1 cellular context compared by ENCODE assay signal in the genomic region with DNA sequence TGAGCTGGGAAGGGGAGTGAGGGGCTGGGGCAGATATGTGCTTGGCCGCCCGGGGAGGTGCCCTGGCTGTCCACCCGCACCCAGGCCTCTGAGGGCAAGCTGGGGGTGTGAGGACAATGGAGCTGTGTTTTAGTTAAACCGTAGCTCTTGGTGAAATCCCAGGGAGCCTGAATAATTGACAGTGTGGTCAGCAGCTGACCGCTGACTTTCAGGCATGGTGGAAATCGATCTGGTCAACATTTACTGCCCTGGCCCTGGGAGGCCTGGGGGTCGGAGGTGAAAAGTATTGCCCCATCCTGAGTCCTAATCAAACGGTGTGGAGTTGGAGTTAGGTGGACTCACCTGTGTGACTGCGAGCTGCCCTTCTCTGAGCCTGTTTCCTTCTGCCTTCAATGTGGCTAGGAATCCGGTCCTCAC.
TF ChIP-seq lines count a peak whose summit lies in the region.

No MANE protein-coding gene starts in this region.

TF ChIP-seq in HepG2, 621 proteins besides CTCF, POLR2A, EP300 and RAD21 (continued from another document and continues in another):
- TF ChIP-seq, protein P1, sequence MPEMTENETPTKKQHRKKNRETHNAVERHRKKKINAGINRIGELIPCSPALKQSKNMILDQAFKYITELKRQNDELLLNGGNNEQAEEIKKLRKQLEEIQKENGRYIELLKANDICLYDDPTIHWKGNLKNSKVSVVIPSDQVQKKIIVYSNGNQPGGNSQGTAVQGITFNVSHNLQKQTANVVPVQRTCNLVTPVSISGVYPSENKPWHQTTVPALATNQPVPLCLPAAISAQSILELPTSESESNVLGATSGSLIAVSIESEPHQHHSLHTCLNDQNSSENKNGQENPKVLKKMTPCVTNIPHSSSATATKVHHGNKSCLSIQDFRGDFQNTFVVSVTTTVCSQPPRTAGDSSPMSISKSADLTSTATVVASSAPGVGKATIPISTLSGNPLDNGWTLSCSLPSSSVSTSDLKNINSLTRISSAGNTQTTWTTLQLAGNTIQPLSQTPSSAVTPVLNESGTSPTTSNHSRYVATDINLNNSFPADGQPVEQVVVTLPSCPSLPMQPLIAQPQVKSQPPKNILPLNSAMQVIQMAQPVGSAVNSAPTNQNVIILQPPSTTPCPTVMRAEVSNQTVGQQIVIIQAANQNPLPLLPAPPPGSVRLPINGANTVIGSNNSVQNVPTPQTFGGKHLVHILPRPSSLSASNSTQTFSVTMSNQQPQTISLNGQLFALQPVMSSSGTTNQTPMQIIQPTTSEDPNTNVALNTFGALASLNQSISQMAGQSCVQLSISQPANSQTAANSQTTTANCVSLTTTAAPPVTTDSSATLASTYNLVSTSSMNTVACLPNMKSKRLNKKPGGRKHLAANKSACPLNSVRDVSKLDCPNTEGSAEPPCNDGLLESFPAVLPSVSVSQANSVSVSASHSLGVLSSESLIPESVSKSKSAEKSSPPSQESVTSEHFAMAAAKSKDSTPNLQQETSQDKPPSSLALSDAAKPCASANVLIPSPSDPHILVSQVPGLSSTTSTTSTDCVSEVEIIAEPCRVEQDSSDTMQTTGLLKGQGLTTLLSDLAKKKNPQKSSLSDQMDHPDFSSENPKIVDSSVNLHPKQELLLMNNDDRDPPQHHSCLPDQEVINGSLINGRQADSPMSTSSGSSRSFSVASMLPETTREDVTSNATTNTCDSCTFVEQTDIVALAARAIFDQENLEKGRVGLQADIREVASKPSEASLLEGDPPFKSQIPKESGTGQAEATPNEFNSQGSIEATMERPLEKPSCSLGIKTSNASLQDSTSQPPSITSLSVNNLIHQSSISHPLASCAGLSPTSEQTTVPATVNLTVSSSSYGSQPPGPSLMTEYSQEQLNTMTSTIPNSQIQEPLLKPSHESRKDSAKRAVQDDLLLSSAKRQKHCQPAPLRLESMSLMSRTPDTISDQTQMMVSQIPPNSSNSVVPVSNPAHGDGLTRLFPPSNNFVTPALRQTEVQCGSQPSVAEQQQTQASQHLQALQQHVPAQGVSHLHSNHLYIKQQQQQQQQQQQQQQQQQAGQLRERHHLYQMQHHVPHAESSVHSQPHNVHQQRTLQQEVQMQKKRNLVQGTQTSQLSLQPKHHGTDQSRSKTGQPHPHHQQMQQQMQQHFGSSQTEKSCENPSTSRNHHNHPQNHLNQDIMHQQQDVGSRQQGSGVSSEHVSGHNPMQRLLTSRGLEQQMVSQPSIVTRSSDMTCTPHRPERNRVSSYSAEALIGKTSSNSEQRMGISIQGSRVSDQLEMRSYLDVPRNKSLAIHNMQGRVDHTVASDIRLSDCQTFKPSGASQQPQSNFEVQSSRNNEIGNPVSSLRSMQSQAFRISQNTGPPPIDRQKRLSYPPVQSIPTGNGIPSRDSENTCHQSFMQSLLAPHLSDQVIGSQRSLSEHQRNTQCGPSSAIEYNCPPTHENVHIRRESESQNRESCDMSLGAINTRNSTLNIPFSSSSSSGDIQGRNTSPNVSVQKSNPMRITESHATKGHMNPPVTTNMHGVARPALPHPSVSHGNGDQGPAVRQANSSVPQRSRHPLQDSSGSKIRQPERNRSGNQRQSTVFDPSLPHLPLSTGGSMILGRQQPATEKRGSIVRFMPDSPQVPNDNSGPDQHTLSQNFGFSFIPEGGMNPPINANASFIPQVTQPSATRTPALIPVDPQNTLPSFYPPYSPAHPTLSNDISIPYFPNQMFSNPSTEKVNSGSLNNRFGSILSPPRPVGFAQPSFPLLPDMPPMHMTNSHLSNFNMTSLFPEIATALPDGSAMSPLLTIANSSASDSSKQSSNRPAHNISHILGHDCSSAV (CRISPR knock-in tag; IDR thresholded peaks at IDR 0.05; ENCODE audit: borderline replicate concordance) = no peak
- TF ChIP-seq, protein P2, sequence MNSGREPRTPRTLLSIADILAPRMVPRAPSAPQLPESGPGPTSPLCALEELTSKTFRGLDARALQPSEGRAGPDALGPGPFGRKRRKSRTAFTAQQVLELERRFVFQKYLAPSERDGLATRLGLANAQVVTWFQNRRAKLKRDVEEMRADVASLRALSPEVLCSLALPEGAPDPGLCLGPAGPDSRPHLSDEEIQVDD (CRISPR knock-in tag; IDR thresholded peaks at IDR 0.05; ENCODE audit: borderline replicate concordance) = no peak
- TF ChIP-seq JUND (CRISPR knock-in tag; IDR thresholded peaks at IDR 0.05) (peak; percentile 81), KLF11 (CRISPR knock-in tag; IDR thresholded peaks at IDR 0.05) (no peak), POGZ (CRISPR knock-in tag; IDR thresholded peaks at IDR 0.05) (peak; percentile 82; the same call in 1 of the 2 replicates), ZFP37 (CRISPR knock-in tag; IDR thresholded peaks at IDR 0.05; ENCODE audit: borderline replicate concordance) (no peak), HOXA7 (CRISPR knock-in tag; IDR thresholded peaks at IDR 0.05) (no peak), GABPA (IDR thresholded peaks at IDR 0.05; ENCODE audit: low read depth, low read length) (no peak), GABPA (CRISPR knock-in tag; IDR thresholded peaks at IDR 0.05; ENCODE audit: low read depth) (no peak), MBNL3 (CRISPR knock-in tag; conservative IDR thresholded peaks at IDR 0.05) (no peak), ZNF3 (CRISPR knock-in tag; IDR thresholded peaks at IDR 0.05) (no peak), ZNF12 (CRISPR knock-in tag; IDR thresholded peaks at IDR 0.05) (peak; percentile 65; the same call in 1 of the 2 replicates), ETV6 (CRISPR knock-in tag; conservative IDR thresholded peaks at IDR 0.05) (no peak), ZNF883 (CRISPR knock-in tag; IDR thresholded peaks at IDR 0.05; ENCODE audit: not compliant biosample characterization) (no peak), ZNF10 (CRISPR knock-in tag; IDR thresholded peaks at IDR 0.05; ENCODE audit: borderline replicate concordance, low read depth) (no peak), KAT8 (CRISPR knock-in tag; IDR thresholded peaks at IDR 0.05) (peak; percentile 72), ZFYVE20 (CRISPR knock-in tag; IDR thresholded peaks at IDR 0.05; ENCODE audit: borderline replicate concordance, low read depth) (no peak), ZNF138 (CRISPR knock-in tag; IDR thresholded peaks at IDR 0.05; ENCODE audit: low read depth) (no peak), TGIF2 (CRISPR knock-in tag; IDR thresholded peaks at IDR 0.05) (peak; percentile 43; the same call in 1 of the 2 replicates), MIXL1 (CRISPR knock-in tag; IDR thresholded peaks at IDR 0.05) (peak; percentile 90), GZF1 (CRISPR knock-in tag; IDR thresholded peaks at IDR 0.05) (no peak), PCBP2 (optimal IDR thresholded peaks at IDR 0.05; ENCODE audit: low read depth, low read length, poor library complexity, severe bottlenecking) (no peak), FOXM1 (CRISPR knock-in tag; IDR thresholded peaks at IDR 0.05) (no peak), ZKSCAN5 (CRISPR knock-in tag; IDR thresholded peaks at IDR 0.05) (no peak), NR2F6 (IDR thresholded peaks at IDR 0.05) (peak; percentile 98), NR2F6 (CRISPR knock-in tag; IDR thresholded peaks at IDR 0.05) (peak; percentile 98), SYNCRIP (IDR thresholded peaks at IDR 0.05; ENCODE audit: insufficient read depth, low read depth, low read length) (no peak), NFIB (CRISPR knock-in tag; IDR thresholded peaks at IDR 0.05; ENCODE audit: borderline replicate concordance) (no peak), BRCA1 (CRISPR knock-in tag; IDR thresholded peaks at IDR 0.05) (no peak), ZFAT (CRISPR knock-in tag; conservative IDR thresholded peaks at IDR 0.05) (no peak), FLYWCH1 (CRISPR knock-in tag; IDR thresholded peaks at IDR 0.05) (no peak), TAF15 (IDR thresholded peaks at IDR 0.05; ENCODE audit: low read depth, low read length, poor library complexity, severe bottlenecking) (no peak), SIX4 (CRISPR knock-in tag; IDR thresholded peaks at IDR 0.05) (peak; percentile 55; the same call in 1 of the 2 replicates), ZSCAN21 (CRISPR knock-in tag; IDR thresholded peaks at IDR 0.05; ENCODE audit: borderline replicate concordance) (peak; percentile 56; the same call in 1 of the 2 replicates), FOXA1 (IDR thresholded peaks at IDR 0.05) (no peak), FOXA1 (CRISPR knock-in tag; IDR thresholded peaks at IDR 0.05) (peak; percentile 80)
- TF ChIP-seq, protein P3, sequence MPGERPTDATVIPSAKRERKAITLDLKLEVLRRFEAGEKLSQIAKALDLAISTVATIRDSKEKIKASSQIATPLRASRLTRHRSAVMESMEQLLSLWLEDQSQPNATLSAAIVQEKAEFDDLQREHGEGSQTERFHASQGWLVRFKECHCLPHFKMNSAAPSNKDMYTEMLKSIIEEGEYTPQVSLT (CRISPR knock-in tag; IDR thresholded peaks at IDR 0.05; ENCODE audit: borderline replicate concordance, low read depth) = no peak
- TF ChIP-seq, protein P4, sequence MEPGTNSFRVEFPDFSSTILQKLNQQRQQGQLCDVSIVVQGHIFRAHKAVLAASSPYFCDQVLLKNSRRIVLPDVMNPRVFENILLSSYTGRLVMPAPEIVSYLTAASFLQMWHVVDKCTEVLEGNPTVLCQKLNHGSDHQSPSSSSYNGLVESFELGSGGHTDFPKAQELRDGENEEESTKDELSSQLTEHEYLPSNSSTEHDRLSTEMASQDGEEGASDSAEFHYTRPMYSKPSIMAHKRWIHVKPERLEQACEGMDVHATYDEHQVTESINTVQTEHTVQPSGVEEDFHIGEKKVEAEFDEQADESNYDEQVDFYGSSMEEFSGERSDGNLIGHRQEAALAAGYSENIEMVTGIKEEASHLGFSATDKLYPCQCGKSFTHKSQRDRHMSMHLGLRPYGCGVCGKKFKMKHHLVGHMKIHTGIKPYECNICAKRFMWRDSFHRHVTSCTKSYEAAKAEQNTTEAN (CRISPR knock-in tag; conservative IDR thresholded peaks at IDR 0.05) = no peak
- TF ChIP-seq, protein P5, sequence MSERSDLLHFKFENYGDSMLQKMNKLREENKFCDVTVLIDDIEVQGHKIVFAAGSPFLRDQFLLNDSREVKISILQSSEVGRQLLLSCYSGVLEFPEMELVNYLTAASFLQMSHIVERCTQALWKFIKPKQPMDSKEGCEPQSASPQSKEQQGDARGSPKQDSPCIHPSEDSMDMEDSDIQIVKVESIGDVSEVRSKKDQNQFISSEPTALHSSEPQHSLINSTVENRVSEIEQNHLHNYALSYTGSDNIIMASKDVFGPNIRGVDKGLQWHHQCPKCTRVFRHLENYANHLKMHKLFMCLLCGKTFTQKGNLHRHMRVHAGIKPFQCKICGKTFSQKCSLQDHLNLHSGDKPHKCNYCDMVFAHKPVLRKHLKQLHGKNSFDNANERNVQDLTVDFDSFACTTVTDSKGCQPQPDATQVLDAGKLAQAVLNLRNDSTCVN (CRISPR knock-in tag; IDR thresholded peaks at IDR 0.05; ENCODE audit: borderline replicate concordance) = no peak
- TF ChIP-seq, protein P6, sequence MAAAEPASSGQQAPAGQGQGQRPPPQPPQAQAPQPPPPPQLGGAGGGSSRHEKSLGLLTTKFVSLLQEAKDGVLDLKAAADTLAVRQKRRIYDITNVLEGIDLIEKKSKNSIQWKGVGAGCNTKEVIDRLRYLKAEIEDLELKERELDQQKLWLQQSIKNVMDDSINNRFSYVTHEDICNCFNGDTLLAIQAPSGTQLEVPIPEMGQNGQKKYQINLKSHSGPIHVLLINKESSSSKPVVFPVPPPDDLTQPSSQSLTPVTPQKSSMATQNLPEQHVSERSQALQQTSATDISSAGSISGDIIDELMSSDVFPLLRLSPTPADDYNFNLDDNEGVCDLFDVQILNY (CRISPR knock-in tag; conservative IDR thresholded peaks at IDR 0.05) = no peak
- TF ChIP-seq, protein P7, sequence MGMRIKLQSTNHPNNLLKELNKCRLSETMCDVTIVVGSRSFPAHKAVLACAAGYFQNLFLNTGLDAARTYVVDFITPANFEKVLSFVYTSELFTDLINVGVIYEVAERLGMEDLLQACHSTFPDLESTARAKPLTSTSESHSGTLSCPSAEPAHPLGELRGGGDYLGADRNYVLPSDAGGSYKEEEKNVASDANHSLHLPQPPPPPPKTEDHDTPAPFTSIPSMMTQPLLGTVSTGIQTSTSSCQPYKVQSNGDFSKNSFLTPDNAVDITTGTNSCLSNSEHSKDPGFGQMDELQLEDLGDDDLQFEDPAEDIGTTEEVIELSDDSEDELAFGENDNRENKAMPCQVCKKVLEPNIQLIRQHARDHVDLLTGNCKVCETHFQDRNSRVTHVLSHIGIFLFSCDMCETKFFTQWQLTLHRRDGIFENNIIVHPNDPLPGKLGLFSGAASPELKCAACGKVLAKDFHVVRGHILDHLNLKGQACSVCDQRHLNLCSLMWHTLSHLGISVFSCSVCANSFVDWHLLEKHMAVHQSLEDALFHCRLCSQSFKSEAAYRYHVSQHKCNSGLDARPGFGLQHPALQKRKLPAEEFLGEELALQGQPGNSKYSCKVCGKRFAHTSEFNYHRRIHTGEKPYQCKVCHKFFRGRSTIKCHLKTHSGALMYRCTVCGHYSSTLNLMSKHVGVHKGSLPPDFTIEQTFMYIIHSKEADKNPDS (CRISPR knock-in tag; IDR thresholded peaks at IDR 0.05) = no peak
- TF ChIP-seq, protein P8, sequence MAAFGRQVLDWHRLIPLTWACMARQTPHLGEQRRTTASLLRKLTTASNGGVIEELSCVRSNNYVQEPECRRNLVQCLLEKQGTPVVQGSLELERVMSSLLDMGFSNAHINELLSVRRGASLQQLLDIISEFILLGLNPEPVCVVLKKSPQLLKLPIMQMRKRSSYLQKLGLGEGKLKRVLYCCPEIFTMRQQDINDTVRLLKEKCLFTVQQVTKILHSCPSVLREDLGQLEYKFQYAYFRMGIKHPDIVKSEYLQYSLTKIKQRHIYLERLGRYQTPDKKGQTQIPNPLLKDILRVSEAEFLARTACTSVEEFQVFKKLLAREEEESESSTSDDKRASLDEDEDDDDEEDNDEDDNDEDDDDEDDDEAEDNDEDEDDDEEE (CRISPR knock-in tag; IDR thresholded peaks at IDR 0.05) = no peak
- TF ChIP-seq, protein P9, sequence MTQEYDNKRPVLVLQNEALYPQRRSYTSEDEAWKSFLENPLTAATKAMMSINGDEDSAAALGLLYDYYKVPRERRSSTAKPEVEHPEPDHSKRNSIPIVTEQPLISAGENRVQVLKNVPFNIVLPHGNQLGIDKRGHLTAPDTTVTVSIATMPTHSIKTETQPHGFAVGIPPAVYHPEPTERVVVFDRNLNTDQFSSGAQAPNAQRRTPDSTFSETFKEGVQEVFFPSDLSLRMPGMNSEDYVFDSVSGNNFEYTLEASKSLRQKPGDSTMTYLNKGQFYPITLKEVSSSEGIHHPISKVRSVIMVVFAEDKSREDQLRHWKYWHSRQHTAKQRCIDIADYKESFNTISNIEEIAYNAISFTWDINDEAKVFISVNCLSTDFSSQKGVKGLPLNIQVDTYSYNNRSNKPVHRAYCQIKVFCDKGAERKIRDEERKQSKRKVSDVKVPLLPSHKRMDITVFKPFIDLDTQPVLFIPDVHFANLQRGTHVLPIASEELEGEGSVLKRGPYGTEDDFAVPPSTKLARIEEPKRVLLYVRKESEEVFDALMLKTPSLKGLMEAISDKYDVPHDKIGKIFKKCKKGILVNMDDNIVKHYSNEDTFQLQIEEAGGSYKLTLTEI (CRISPR knock-in tag; conservative IDR thresholded peaks at IDR 0.05) = no peak
- TF ChIP-seq, protein P10, sequence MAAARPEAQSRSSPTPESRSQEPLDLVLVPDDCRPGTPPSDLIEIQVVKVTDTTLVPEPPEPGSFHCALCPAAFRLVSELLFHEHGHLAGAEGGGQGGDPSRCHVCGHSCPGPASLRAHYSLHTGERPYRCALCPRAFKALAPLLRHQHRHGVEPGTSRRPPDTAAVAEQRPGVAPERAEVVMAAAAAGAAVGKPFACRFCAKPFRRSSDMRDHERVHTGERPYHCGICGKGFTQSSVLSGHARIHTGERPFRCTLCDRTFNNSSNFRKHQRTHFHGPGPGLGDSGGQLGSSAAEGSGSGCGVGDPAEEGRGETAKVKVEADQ (CRISPR knock-in tag; IDR thresholded peaks at IDR 0.05; ENCODE audit: borderline replicate concordance) = 0 out of 2 replicates have a peak, but pooled peaks have one; percentile 39
